ENCODE assay signal across 15 cellular contexts in genomic region chr13:111577956-111578595, GRCh38.
"Had no signal": no experiment of that assay in that cellular context is flagged by ENCODE, and none has a peak within 500 bp of the region (broad histone marks: within the 10 kb centered on the region; RNA-seq: fewer than 3 reads in every experiment).

No MANE protein-coding gene starts in this region.

- ATAC-seq: activated naive CD4-positive, alpha-beta T cell treated with anti-CD3 and anti-CD28 coated beads, Interleukin-2, amount 50 U/mL, for 72 hours; activated T-cell treated with anti-CD3 and anti-CD28 coated beads, Interleukin-2, amount 50 U/mL, for 4 hours; mucosa of descending colon; naive thymus-derived CD4-positive, alpha-beta T cell; WTC11 had no signal

- H3K4me3 Mint-ChIP-seq: activated CD4-positive, alpha-beta memory T cell treated with anti-CD3 and anti-CD28 coated beads, Interleukin-2, amount 10 ng/mL, durations not matched to agents 7 days and 5 days; activated T-cell treated with anti-CD3 and anti-CD28 coated beads, Interleukin-2, amount 50 U/mL, for 4 hours; naive thymus-derived CD4-positive, alpha-beta T cell; WTC11 had no signal

- H3K27me3 Mint-ChIP-seq: activated CD4-positive, alpha-beta memory T cell treated with anti-CD3 and anti-CD28 coated beads, Interleukin-2, amount 10 ng/mL, durations not matched to agents 7 days and 5 days had no signal

- H3K4me1 Mint-ChIP-seq: activated CD4-positive, alpha-beta memory T cell treated with anti-CD3 and anti-CD28 coated beads, Interleukin-2, amount 10 ng/mL, durations not matched to agents 7 days and 5 days; naive thymus-derived CD4-positive, alpha-beta T cell; WTC11 had no signal

- H3K27ac Mint-ChIP-seq: activated CD4-positive, alpha-beta memory T cell treated with anti-CD3 and anti-CD28 coated beads, Interleukin-2, amount 10 ng/mL, durations not matched to agents 7 days and 5 days; naive thymus-derived CD4-positive, alpha-beta T cell; WTC11 had no signal

- DNase-seq: activated CD4-positive, alpha-beta memory T cell treated with anti-CD3 and anti-CD28 coated beads, Interleukin-2, amount 10 ng/mL, durations not matched to agents 7 days and 5 days; activated CD4-positive, alpha-beta T cell treated with anti-CD3 and anti-CD28 coated beads for 4 hours; activated gamma-delta T cell; activated T-cell treated with anti-CD3 and anti-CD28 coated beads, Interleukin-2, amount 50 U/mL, for 4 hours; effector CD4-positive, alpha-beta T cell; hippocampal formation; left ventricle myocardium inferior; mucosa of descending colon; naive thymus-derived CD4-positive, alpha-beta T cell; stimulated activated CD4-positive, alpha-beta T cell treated with anti-CD3 and anti-CD28 coated beads, Interleukin-15, amount 100 ng/mL, for 24 hours; stimulated activated CD4-positive, alpha-beta T cell treated with anti-CD3 and anti-CD28 coated beads, Interleukin-4, amount 100 ng/mL, for 1 hour; stimulated activated naive CD4-positive, alpha-beta T cell treated with Interleukin-2 at 50 U/mL for 16 hours; substantia nigra had no signal
